2 cellular contexts compared by ENCODE assay signal in genomic region chr11:8767466-8768142, GRCh38.
TF ChIP-seq lines count a peak whose summit lies in the region.

No MANE protein-coding gene starts in this region.

TF ChIP-seq in HEK293, 187 proteins besides CTCF, POLR2A, EP300 and RAD21 (continued from another document):
- TF ChIP-seq, protein P1, sequence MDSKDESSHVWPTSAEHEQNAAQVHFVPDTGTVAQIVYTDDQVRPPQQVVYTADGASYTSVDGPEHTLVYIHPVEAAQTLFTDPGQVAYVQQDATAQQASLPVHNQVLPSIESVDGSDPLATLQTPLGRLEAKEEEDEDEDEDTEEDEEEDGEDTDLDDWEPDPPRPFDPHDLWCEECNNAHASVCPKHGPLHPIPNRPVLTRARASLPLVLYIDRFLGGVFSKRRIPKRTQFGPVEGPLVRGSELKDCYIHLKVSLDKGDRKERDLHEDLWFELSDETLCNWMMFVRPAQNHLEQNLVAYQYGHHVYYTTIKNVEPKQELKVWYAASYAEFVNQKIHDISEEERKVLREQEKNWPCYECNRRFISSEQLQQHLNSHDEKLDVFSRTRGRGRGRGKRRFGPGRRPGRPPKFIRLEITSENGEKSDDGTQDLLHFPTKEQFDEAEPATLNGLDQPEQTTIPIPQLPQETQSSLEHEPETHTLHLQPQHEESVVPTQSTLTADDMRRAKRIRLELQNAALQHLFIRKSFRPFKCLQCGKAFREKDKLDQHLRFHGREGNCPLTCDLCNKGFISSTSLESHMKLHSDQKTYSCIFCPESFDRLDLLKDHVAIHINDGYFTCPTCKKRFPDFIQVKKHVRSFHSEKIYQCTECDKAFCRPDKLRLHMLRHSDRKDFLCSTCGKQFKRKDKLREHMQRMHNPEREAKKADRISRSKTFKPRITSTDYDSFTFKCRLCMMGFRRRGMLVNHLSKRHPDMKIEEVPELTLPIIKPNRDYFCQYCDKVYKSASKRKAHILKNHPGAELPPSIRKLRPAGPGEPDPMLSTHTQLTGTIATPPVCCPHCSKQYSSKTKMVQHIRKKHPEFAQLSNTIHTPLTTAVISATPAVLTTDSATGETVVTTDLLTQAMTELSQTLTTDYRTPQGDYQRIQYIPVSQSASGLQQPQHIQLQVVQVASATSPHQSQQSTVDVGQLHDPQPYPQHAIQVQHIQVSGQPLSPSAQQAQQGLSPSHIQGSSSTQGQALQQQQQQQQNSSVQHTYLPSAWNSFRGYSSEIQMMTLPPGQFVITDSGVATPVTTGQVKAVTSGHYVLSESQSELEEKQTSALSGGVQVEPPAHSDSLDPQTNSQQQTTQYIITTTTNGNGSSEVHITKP (tag by site-specific recombination; IDR thresholded peaks at IDR 0.05) = 0 out of 2 replicates have a peak, but pooled peaks have one; percentile 39

TF ChIP-seq in WTC11, 78 proteins besides CTCF, POLR2A, EP300 and RAD21 (continued from another document):
- TF ChIP-seq, protein P2, sequence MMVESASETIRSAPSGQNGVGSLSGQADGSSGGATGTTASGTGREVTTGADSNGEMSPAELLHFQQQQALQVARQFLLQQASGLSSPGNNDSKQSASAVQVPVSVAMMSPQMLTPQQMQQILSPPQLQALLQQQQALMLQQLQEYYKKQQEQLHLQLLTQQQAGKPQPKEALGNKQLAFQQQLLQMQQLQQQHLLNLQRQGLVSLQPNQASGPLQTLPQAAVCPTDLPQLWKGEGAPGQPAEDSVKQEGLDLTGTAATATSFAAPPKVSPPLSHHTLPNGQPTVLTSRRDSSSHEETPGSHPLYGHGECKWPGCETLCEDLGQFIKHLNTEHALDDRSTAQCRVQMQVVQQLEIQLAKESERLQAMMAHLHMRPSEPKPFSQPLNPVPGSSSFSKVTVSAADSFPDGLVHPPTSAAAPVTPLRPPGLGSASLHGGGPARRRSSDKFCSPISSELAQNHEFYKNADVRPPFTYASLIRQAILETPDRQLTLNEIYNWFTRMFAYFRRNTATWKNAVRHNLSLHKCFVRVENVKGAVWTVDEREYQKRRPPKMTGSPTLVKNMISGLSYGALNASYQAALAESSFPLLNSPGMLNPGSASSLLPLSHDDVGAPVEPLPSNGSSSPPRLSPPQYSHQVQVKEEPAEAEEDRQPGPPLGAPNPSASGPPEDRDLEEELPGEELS (CRISPR knock-in tag; IDR thresholded peaks at IDR 0.05) = no peak
- TF ChIP-seq E2F5 (CRISPR knock-in tag; IDR thresholded peaks at IDR 0.05) = no peak
- TF ChIP-seq, protein P3, sequence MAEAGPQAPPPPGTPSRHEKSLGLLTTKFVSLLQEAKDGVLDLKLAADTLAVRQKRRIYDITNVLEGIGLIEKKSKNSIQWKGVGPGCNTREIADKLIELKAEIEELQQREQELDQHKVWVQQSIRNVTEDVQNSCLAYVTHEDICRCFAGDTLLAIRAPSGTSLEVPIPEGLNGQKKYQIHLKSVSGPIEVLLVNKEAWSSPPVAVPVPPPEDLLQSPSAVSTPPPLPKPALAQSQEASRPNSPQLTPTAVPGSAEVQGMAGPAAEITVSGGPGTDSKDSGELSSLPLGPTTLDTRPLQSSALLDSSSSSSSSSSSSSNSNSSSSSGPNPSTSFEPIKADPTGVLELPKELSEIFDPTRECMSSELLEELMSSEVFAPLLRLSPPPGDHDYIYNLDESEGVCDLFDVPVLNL (CRISPR knock-in tag; IDR thresholded peaks at IDR 0.05; ENCODE audit: borderline replicate concordance, low read depth) = no peak
- TF ChIP-seq ZNF219 (CRISPR knock-in tag; IDR thresholded peaks at IDR 0.05; ENCODE audit: borderline replicate concordance) = no peak
- TF ChIP-seq, protein P4, sequence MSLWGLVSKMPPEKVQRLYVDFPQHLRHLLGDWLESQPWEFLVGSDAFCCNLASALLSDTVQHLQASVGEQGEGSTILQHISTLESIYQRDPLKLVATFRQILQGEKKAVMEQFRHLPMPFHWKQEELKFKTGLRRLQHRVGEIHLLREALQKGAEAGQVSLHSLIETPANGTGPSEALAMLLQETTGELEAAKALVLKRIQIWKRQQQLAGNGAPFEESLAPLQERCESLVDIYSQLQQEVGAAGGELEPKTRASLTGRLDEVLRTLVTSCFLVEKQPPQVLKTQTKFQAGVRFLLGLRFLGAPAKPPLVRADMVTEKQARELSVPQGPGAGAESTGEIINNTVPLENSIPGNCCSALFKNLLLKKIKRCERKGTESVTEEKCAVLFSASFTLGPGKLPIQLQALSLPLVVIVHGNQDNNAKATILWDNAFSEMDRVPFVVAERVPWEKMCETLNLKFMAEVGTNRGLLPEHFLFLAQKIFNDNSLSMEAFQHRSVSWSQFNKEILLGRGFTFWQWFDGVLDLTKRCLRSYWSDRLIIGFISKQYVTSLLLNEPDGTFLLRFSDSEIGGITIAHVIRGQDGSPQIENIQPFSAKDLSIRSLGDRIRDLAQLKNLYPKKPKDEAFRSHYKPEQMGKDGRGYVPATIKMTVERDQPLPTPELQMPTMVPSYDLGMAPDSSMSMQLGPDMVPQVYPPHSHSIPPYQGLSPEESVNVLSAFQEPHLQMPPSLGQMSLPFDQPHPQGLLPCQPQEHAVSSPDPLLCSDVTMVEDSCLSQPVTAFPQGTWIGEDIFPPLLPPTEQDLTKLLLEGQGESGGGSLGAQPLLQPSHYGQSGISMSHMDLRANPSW (CRISPR knock-in tag; conservative IDR thresholded peaks at IDR 0.05; ENCODE audit: low read depth) = no peak
- TF ChIP-seq ESRRA (CRISPR knock-in tag; IDR thresholded peaks at IDR 0.05; ENCODE audit: borderline replicate concordance) = no peak
